Comparison of ENCODE assay signal across 19 cellular contexts in the genomic region with DNA sequence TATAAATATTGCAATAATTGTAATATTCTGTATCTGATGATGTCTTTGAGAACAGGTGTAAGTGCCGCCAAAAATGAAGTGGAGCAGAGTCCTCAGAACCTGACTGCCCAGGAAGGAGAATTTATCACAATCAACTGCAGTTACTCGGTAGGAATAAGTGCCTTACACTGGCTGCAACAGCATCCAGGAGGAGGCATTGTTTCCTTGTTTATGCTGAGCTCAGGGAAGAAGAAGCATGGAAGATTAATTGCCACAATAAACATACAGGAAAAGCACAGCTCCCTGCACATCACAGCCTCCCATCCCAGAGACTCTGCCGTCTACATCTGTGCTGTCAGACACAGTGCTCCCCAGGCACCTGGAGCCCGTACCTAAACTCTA.
DNase-seq lines count a peak whose midpoint lies in the region; ATAC-seq and TF ChIP-seq lines count a peak whose summit lies in the region.
"Had no signal": no experiment of that assay in that cellular context is flagged by ENCODE, and none has a peak within 500 bp of the region (broad histone marks: within the 10 kb centered on the region; RNA-seq: fewer than 3 reads in every experiment).

No MANE protein-coding gene starts in this region.

- H3K4me2 ChIP-seq in GM23338 = no peak overlapping the region

- ATAC-seq in GM23338 (peak; percentile 53), foreskin keratinocyte (no peak), HG03097 (IDR thresholded peaks at IDR 0.05; ENCODE audit: low FRiP score, unreplicated experiment) (no peak)

- 0 out of 3 replicates have a peak, but pooled peaks cover 5% of the 10 kb centered on the region for H3K4me1 Mint-ChIP-seq in GM23338
- no peaks in the 10 kb centered on the region for H3K4me1 Mint-ChIP-seq in activated CD4-positive, alpha-beta memory T cell treated with anti-CD3 and anti-CD28 coated beads, Interleukin-2, amount 10 ng/mL, durations not matched to agents 7 days and 5 days

- H3K27me3 ChIP-seq in GM23338 (ENCODE audit: insufficient read depth) = no peaks in the 10 kb centered on the region
- H3K27me3 ChIP-seq in foreskin keratinocyte = peaks cover 18% of the 10 kb centered on the region
- H3K27me3 ChIP-seq: brain microvascular endothelial cell, thyroid gland had no signal

- H3K4me3 ChIP-seq in GM23338 = no peak overlapping the region
- H3K4me3 ChIP-seq: heart right ventricle, thyroid gland had no signal

- no peaks in the 10 kb centered on the region for H3K36me3 ChIP-seq in GM23338 (ENCODE audit: insufficient read depth)
- H3K36me3 ChIP-seq: brain microvascular endothelial cell, heart right ventricle, thyroid gland had no signal

- no peak overlapping the region; the same call in 1 of the 2 replicates for H2AFZ ChIP-seq in GM23338

- H3K79me2 ChIP-seq in GM23338 (replicated peaks; ENCODE audit: insufficient read depth) = no peaks in the 10 kb centered on the region

- H3K27ac ChIP-seq in GM23338 (ENCODE audit: low read depth) (no peak overlapping the region), foreskin keratinocyte (no peak overlapping the region)
- H3K27ac ChIP-seq: 22Rv1, brain microvascular endothelial cell, C4-2B, heart right ventricle, thyroid gland had no signal

- POLR2A ChIA-PET in activated CD4-positive, alpha-beta memory T cell treated with anti-CD3 and anti-CD28 coated beads, Interleukin-2, amount 10 ng/mL, durations not matched to agents 7 days and 5 days (lab: Charles Lee) = interaction anchor here (1.0 kb wide), 1 partner anchor 187 kb away, joined by 3 read pairs; no protein-coding TSS in a partner anchor

- no peaks in the 10 kb centered on the region for H3K36me3 Mint-ChIP-seq in GM23338 (ENCODE audit: low read depth)
- no peaks in the 10 kb centered on the region for H3K36me3 Mint-ChIP-seq in activated CD4-positive, alpha-beta memory T cell treated with anti-CD3 and anti-CD28 coated beads, Interleukin-2, amount 10 ng/mL, durations not matched to agents 7 days and 5 days (ENCODE audit: low read depth)

- H3K27ac Mint-ChIP-seq in GM23338 = no peak overlapping the region
- peak overlapping the region; percentile 75 for H3K27ac Mint-ChIP-seq in activated CD4-positive, alpha-beta memory T cell treated with anti-CD3 and anti-CD28 coated beads, Interleukin-2, amount 10 ng/mL, durations not matched to agents 7 days and 5 days

- no peaks in the 10 kb centered on the region for H3K9me2 ChIP-seq in GM23338 (ENCODE audit: insufficient read depth)

- CTCF ChIA-PET in activated CD4-positive, alpha-beta memory T cell treated with anti-CD3 and anti-CD28 coated beads, Interleukin-2, amount 10 ng/mL, durations not matched to agents 7 days and 5 days (lab: Charles Lee) = interaction anchor here (1.0 kb wide), 1 partner anchor 55 kb away, joined by 4 read pairs; no protein-coding TSS in a partner anchor

- peak; percentile 29 for DNase-seq in DMS53 (lab: John Stamatoyannopoulos, UW)
- no peak for DNase-seq in DMS53 treated with DMSO at 0.1 percent for 48 hours (lab: John Stamatoyannopoulos, UW; ENCODE audit: unreplicated experiment)
- DNase-seq in GM23338 (ENCODE audit: low spot score) = peak; percentile 24
- no peak for DNase-seq in activated CD4-positive, alpha-beta memory T cell treated with anti-CD3 and anti-CD28 coated beads, Interleukin-2, amount 10 ng/mL, durations not matched to agents 7 days and 5 days
- no peak for DNase-seq in foreskin keratinocyte
- DNase-seq in D341Med (ENCODE audit: low spot score) = no peak
- DNase-seq in NCI-H2171 treated with DMSO at 0.1 percent for 48 hours (lab: John Stamatoyannopoulos, UW) = no peak
- DNase-seq: activated CD4-positive, CD25-positive, alpha-beta regulatory T cell treated with anti-CD3 and anti-CD28 coated beads, Interleukin-2, amount 50 U/mL, for 72 hours; activated effector memory CD4-positive, alpha-beta T cell treated with anti-CD3 and anti-CD28 coated beads, Interleukin-2, amount 50 U/mL, for 16 hours; kidney; NCI-H2081 treated with DMSO at 0.1 percent for 48 hours; stimulated activated CD4-positive, alpha-beta T cell treated with anti-CD3 and anti-CD28 coated beads, Interleukin-4, amount 100 ng/mL, for 1 hour; stimulated activated CD8-positive, alpha-beta memory T cell treated with anti-CD3 and anti-CD28 coated beads, Interleukin-4, amount 100 ng/mL, for 48 hours had no signal

- H3K9me3 Mint-ChIP-seq in GM23338 = peaks cover 3% of the 10 kb centered on the region; the same call in 1 of the 3 replicates
- H3K9me3 Mint-ChIP-seq in activated CD4-positive, alpha-beta memory T cell treated with anti-CD3 and anti-CD28 coated beads, Interleukin-2, amount 10 ng/mL, durations not matched to agents 7 days and 5 days = no peaks in the 10 kb centered on the region

- peaks cover 3% of the 10 kb centered on the region for H3K27me3 Mint-ChIP-seq in GM23338 (ENCODE audit: insufficient read depth, low read depth, poor library complexity)
- H3K27me3 Mint-ChIP-seq in activated CD4-positive, alpha-beta memory T cell treated with anti-CD3 and anti-CD28 coated beads, Interleukin-2, amount 10 ng/mL, durations not matched to agents 7 days and 5 days = no peaks in the 10 kb centered on the region

- TF ChIP-seq CTCF in GM23338 (conservative IDR thresholded peaks at IDR 0.05; ENCODE audit: low read depth in 2 of 2) (peak in 1 of 2 experiments; percentile 58; a peak in 2 of 4 replicates), foreskin keratinocyte (conservative IDR thresholded peaks at IDR 0.05) (peak; percentile 20)

- no peak overlapping the region for H3K4me3 Mint-ChIP-seq in GM23338
- peak overlapping the region; percentile 63 for H3K4me3 Mint-ChIP-seq in activated CD4-positive, alpha-beta memory T cell treated with anti-CD3 and anti-CD28 coated beads, Interleukin-2, amount 10 ng/mL, durations not matched to agents 7 days and 5 days

- H3K4me1 ChIP-seq in GM23338 (ENCODE audit: insufficient read depth) (no peaks in the 10 kb centered on the region), foreskin keratinocyte (peaks cover 4% of the 10 kb centered on the region)
- H3K4me1 ChIP-seq: thyroid gland had no signal

- H4K20me1 ChIP-seq in GM23338 (replicated peaks; ENCODE audit: insufficient read depth) = no peaks in the 10 kb centered on the region

- no peaks in the 10 kb centered on the region for H3F3A ChIP-seq in GM23338 (replicated peaks; ENCODE audit: low read depth)

TF ChIP-seq in GM23338, 12 proteins besides CTCF, POLR2A, EP300 and RAD21:
- TF ChIP-seq EZH2phosphoT487 (IDR thresholded peaks at IDR 0.05; ENCODE audit: unreplicated experiment) = no peak
- TF ChIP-seq EZH2 (IDR thresholded peaks at IDR 0.05; ENCODE audit: low read depth, unreplicated experiment) = no peak
TF ChIP-seq in GM23338: peak in this region for 0.

Comparison
In these comparisons a context has a peak if more than half of its experiments do, and no peak if none do; other contexts are left out.
1. DNase-seq: peak in DMS53 (single experiment) and GM23338 (single experiment); none in DMS53 treated with DMSO at 0.1 percent for 48 hours (single experiment), activated CD4-positive, alpha-beta memory T cell treated with anti-CD3 and anti-CD28 coated beads, Interleukin-2, amount 10 ng/mL, durations not matched to agents 7 days and 5 days (single experiment), foreskin keratinocyte (0 of 2), D341Med (single experiment) and NCI-H2171 treated with DMSO at 0.1 percent for 48 hours (single experiment).